In genomic region chr22:23893957-23894709, GRCh38 we compare ENCODE assay signal across 8 cellular contexts. TPM values are rescaled to one million over a fixed set of nuclear protein-coding genes. Genes with fewer than 3 reads are reported as not detected.
A peak's percentile ranks its signal among the peaks of the same experiment; 100 is the strongest.
DNase-seq lines count a peak whose midpoint lies in the region; ATAC-seq and TF ChIP-seq lines count a peak whose summit lies in the region.

TSS of gene MIF (plus strand) at chr22:23894383. CDS start at chr22:23894475, 92 bp downstream.

- peaks cover 19% of the 10 kb centered on the region for H3K4me1 Mint-ChIP-seq in activated naive CD4-positive, alpha-beta T cell treated with anti-CD3 and anti-CD28 coated beads for 36 hours (ENCODE audit: low read depth)

- no peaks in the 10 kb centered on the region for H3K9me3 ChIP-seq in gastroesophageal sphincter
- no peaks in the 10 kb centered on the region for H3K9me3 ChIP-seq in neutrophil

- TF ChIP-seq CTCF in GM10248 (IDR thresholded peaks at IDR 0.05; ENCODE audit: control extremely low read depth, extremely low read depth, low read depth, missing control alignments) (peak; percentile 71), HFF-Myc (IDR thresholded peaks at IDR 0.05; ENCODE audit: low read depth, low read length, missing control alignments) (peak; percentile 87), gastroesophageal sphincter (IDR thresholded peaks at IDR 0.05) (peak in 3 of 4 experiments; percentile 80 to 88 (median 81)), neutrophil (IDR thresholded peaks at IDR 0.05) (peak; percentile 90)

- H3K27me3 Mint-ChIP-seq in activated naive CD4-positive, alpha-beta T cell treated with anti-CD3 and anti-CD28 coated beads for 36 hours (ENCODE audit: low read depth), result no peaks in the 10 kb centered on the region

- H3K36me3 ChIP-seq in gastroesophageal sphincter (peaks cover 0 to 24% of the 10 kb centered on the region in 2 donors), neutrophil (no peaks in the 10 kb centered on the region)

- no peak for TF ChIP-seq EP300 in gastroesophageal sphincter (IDR thresholded peaks at IDR 0.05)

- peak within 1 kb of the TSS; percentile 97 for H3K27ac Mint-ChIP-seq in activated naive CD4-positive, alpha-beta T cell treated with anti-CD3 and anti-CD28 coated beads for 36 hours

- H3K4me1 ChIP-seq in gastroesophageal sphincter, result peaks cover 0 to 42% (median 14%) of the 10 kb centered on the region in 3 donors
- H3K4me1 ChIP-seq in neutrophil (ENCODE audit: control insufficient read depth in 1 of 2, insufficient read depth in 1 of 2, low read depth in 1 of 2, low read length in 1 of 2), result peaks cover 15 to 19% of the 10 kb centered on the region in 2 experiments

- intact Hi-C loops in activated naive CD4-positive, alpha-beta T cell treated with anti-CD3 and anti-CD28 coated beads for 36 hours (cut with micrococcal nuclease), result loop anchor here (1.0 to 10.0 kb wide), 4 partner anchors 20 to 661 kb away; partner anchors contain the start of genes ADORA2A, GUCD1, SLC2A11 and SNRPD3

- peak; percentile 88 to 91 for TF ChIP-seq POLR2A in gastroesophageal sphincter (IDR thresholded peaks at IDR 0.05)

- peaks cover 33% of the 10 kb centered on the region for H3K36me3 Mint-ChIP-seq in activated naive CD4-positive, alpha-beta T cell treated with anti-CD3 and anti-CD28 coated beads for 36 hours (ENCODE audit: low read depth)

- CTCF ChIA-PET in GM10248 (lab: Yijun Ruan, JAX), result interaction anchor here (0.6 to 3.3 kb wide), 34 partner anchors 9 to 263 kb away, joined by 3 to 31 read pairs (median 5); partner anchors contain the start of gene SLC2A11
- CTCF ChIA-PET in activated naive CD4-positive, alpha-beta T cell treated with anti-CD3 and anti-CD28 coated beads for 36 hours (lab: Charles Lee), result interaction anchor here (0.7 to 2.5 kb wide), 16 partner anchors 8 to 280 kb away, joined by 3 to 31 read pairs (median 4); partner anchors contain the start of gene SLC2A11

- H3K27ac ChIP-seq in gastroesophageal sphincter (peak within 1 kb of the TSS; percentile 70 to 99 (median 98)), neutrophil (peak within 1 kb of the TSS; percentile 89), substantia nigra (ENCODE audit: low read depth, low read length, poor library complexity, severe bottlenecking) (peak within 1 kb of the TSS; percentile 97)

- POLR2A ChIA-PET in GM10248 (lab: Yijun Ruan, JAX), result interaction anchor here (0.8 to 2.0 kb wide), 6 partner anchors 9 to 119 kb away, joined by 3 to 13 read pairs (median 4); partner anchors contain the start of gene SLC2A11

- ATAC-seq in gastroesophageal sphincter, result peak; percentile 92

- H3K27me3 ChIP-seq in gastroesophageal sphincter, result no peaks in the 10 kb centered on the region
- peaks cover 8% of the 10 kb centered on the region for H3K27me3 ChIP-seq in neutrophil

- DNase-seq in GM10248 (ENCODE audit: extremely low spot score) (peak; percentile 99), HFF-Myc (ENCODE audit: extremely low read depth, low read depth) (peak; percentile 74), MV-4-11 (lab: John Stamatoyannopoulos, UW) (peak; percentile 94), SK-N-DZ (ENCODE audit: low spot score) (peak; percentile 95), substantia nigra (lab: John Stamatoyannopoulos, UW) (peak; percentile 67 to 97 (median 91))
- peak; percentile 96 for DNase-seq in activated naive CD4-positive, alpha-beta T cell treated with anti-CD3 and anti-CD28 coated beads for 36 hours

- no peaks in the 10 kb centered on the region for H3K9me3 Mint-ChIP-seq in activated naive CD4-positive, alpha-beta T cell treated with anti-CD3 and anti-CD28 coated beads for 36 hours

- no CpG with 5 or more reads among the region's 71 CpGs for WGBS in gastroesophageal sphincter (ENCODE audit: low coverage in 1 of 2), 2 donors

- H3K4me3 ChIP-seq in HFF-Myc (replicated peaks; ENCODE audit: low read depth, low read length), result peak within 1 kb of the TSS; percentile 76
- peak within 1 kb of the TSS; percentile 48 to 82 for H3K4me3 ChIP-seq in gastroesophageal sphincter
- peak within 1 kb of the TSS; percentile 79 to 96 for H3K4me3 ChIP-seq in neutrophil (ENCODE audit: low read depth in 1 of 2, low read length in 1 of 2)

- H3K4me3 Mint-ChIP-seq in activated naive CD4-positive, alpha-beta T cell treated with anti-CD3 and anti-CD28 coated beads for 36 hours, result peak within 1 kb of the TSS; percentile 95

RNA-seq across cellular contexts. Expression of gene MIF, which starts in this region (rescaled TPM):
- 1,022 and 1,207 TPM in 2 replicates for polyA plus RNA-seq in SK-N-DZ (2014; cell fraction: cytosol; rRNA removed)
- 607 and 719 TPM in 2 replicates for polyA plus RNA-seq in SK-N-DZ (2014; cell fraction: nucleus; rRNA removed)
- 1,000 to 10,000 TPM; 1,489 to 1,512 TPM for total RNA-seq in activated naive CD4-positive, alpha-beta T cell treated with anti-CD3 and anti-CD28 coated beads for 36 hours
- total RNA-seq in gastroesophageal sphincter, result 100 to 1,000 TPM; 164 to 261 (median 237) TPM

Comparison
In these comparisons a context has a peak if more than half of its experiments do, and no peak if none do; other contexts are left out.
1. Peak in every context shown above with its lines: DNase-seq, ATAC-seq, H3K4me3 ChIP-seq and H3K27ac ChIP-seq.
2. RNA of gene MIF (total RNA-seq): 1,489 to 1,512 TPM in activated naive CD4-positive, alpha-beta T cell treated with anti-CD3 and anti-CD28 coated beads for 36 hours; 164 to 261 TPM in gastroesophageal sphincter; every median in the first group is over 4 times any median in the second.